In the genomic region with DNA sequence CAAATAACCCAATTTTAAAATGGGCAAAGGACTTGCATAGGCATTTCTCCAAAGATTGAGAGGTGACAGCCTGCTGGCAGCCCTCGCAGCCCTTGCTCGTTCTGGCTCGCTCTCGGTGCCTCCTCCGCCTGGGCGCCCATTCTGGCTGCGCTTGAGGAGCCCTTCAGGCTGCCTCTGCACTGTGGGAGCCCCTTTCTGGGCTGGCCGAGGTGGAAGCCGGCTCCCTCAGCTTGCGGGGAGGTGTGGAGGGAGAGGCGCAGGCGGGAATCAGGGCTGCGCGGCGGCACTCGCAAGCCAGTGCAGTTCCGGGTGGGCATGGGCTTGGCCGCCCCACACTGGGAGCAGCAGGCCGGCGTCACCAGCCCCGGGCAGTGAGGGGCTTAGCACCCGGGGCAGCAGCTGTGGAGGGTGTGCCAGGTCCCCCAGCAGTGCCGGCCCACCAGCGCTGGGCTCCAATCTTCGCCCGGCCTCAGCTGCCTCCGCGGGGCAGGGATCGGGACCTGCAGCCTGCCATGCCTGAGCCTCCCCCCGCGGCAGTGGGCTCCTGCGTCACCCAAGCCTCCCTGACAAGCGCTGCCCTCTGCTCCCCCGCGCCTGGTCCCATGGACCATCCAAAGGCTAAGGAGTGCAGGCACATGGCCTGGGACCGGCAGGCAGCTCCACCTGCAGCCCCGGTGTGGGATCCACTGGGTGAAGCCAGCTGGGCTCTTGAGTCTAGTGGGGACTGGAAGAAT, we compare ENCODE assay signal across 28 cellular contexts. TPM values are rescaled to one million over a fixed set of nuclear protein-coding genes. Genes with fewer than 3 reads are reported as not detected.
"Had no signal": no experiment of that assay in that cellular context is flagged by ENCODE, and none has a peak within 500 bp of the region (broad histone marks: within the 10 kb centered on the region; RNA-seq: fewer than 3 reads in every experiment).

No MANE protein-coding gene starts in this region.

- H3K4me3 Mint-ChIP-seq: naive thymus-derived CD8-positive, alpha-beta T cell; natural killer cell treated with Interleukin-12 subunit alpha and Interleukin-12 subunit beta and Interleukin-15 and Interleukin-18, amount 100 ng/mL, for 72 hours; nephron progenitor cell; neural crest cell; stimulated activated effector memory CD8-positive, alpha-beta T cell treated with anti-CD3 and anti-CD28 coated beads, Interleukin-12 subunit alpha, Interleukin-12 subunit beta, amount 100 ng/mL, for 72 hours; stimulated activated naive B cell treated with anti-CD40 and anti-IgM and Interleukin-4, amounts not matched to agents 10 μg/mL and 1 μg/mL and 100 μg/mL, for 72 hours; type B pancreatic cell had no signal

- FAIRE-seq: pancreas, small intestine had no signal

- H3K27me3 ChIP-seq: neutrophil, pancreas, right lobe of liver, sigmoid colon, stomach, tibial artery, transverse colon, upper lobe of right lung, uterus had no signal

- H3K4me1 ChIP-seq: pancreas, psoas muscle, right lobe of liver, sigmoid colon, stomach, tibial artery, transverse colon, upper lobe of right lung, uterus had no signal

- DNase-seq: naive B cell; naive thymus-derived CD8-positive, alpha-beta T cell; nephron progenitor cell; nucleus accumbens; psoas muscle; right lobe of liver; sigmoid colon; small intestine; stimulated activated CD4-positive, alpha-beta T cell treated with anti-CD3 and anti-CD28 coated beads, Interleukin-15, amount 100 ng/mL, for 24 hours; stimulated activated CD4-positive, alpha-beta T cell treated with anti-CD3 and anti-CD28 coated beads, Interleukin-2, amount 100 ng/mL, for 24 hours; stimulated activated CD4-positive, alpha-beta T cell treated with anti-CD3 and anti-CD28 coated beads, Interleukin-2, amount 100 ng/mL, for 48 hours; stimulated activated CD4-positive, alpha-beta T cell treated with anti-CD3 and anti-CD28 coated beads, Interleukin-4, amount 100 ng/mL, for 24 hours; stimulated activated naive B cell treated with anti-CD40 and anti-IgM and Interleukin-4, amounts not matched to agents 10 μg/mL and 1 μg/mL and 100 μg/mL, for 72 hours; stimulated activated naive CD4-positive, alpha-beta T cell treated with Interleukin-2 at 50 U/mL for 16 hours; stomach; tibial artery; transverse colon; upper lobe of right lung; uterus had no signal

- H3K27ac ChIP-seq: neutrophil, pancreas, psoas muscle, right lobe of liver, sigmoid colon, stomach, tibial artery, transverse colon, upper lobe of right lung, uterus had no signal

- H3K4me3 ChIP-seq: pancreas, psoas muscle, right lobe of liver, sigmoid colon, stomach, tibial artery, transverse colon, upper lobe of right lung, uterus had no signal

- H3K36me3 ChIP-seq: neutrophil, pancreas, right lobe of liver, sigmoid colon, stomach, tibial artery, transverse colon, upper lobe of right lung, uterus had no signal

- H3K4me1 Mint-ChIP-seq: naive B cell; naive thymus-derived CD8-positive, alpha-beta T cell; nephron progenitor cell; neural crest cell; stimulated activated effector memory CD8-positive, alpha-beta T cell treated with anti-CD3 and anti-CD28 coated beads, Interleukin-12 subunit alpha, Interleukin-12 subunit beta, amount 100 ng/mL, for 72 hours; stimulated activated naive B cell treated with anti-CD40 and anti-IgM and Interleukin-4, amounts not matched to agents 10 μg/mL and 1 μg/mL and 100 μg/mL, for 72 hours had no signal

- H3K27me3 Mint-ChIP-seq: naive B cell; naive thymus-derived CD8-positive, alpha-beta T cell; natural killer cell treated with Interleukin-12 subunit alpha and Interleukin-12 subunit beta and Interleukin-15 and Interleukin-18, amount 100 ng/mL, for 72 hours; progenitor cell of endocrine pancreas; stimulated activated naive B cell treated with anti-CD40 and anti-IgM and Interleukin-4, amounts not matched to agents 10 μg/mL and 1 μg/mL and 100 μg/mL, for 72 hours; type B pancreatic cell had no signal

- H3K27ac Mint-ChIP-seq: naive B cell; naive thymus-derived CD8-positive, alpha-beta T cell; natural killer cell treated with Interleukin-12 subunit alpha and Interleukin-12 subunit beta and Interleukin-15 and Interleukin-18, amount 100 ng/mL, for 72 hours; nephron progenitor cell; progenitor cell of endocrine pancreas; stimulated activated effector memory CD8-positive, alpha-beta T cell treated with anti-CD3 and anti-CD28 coated beads, Interleukin-12 subunit alpha, Interleukin-12 subunit beta, amount 100 ng/mL, for 72 hours; stimulated activated naive B cell treated with anti-CD40 and anti-IgM and Interleukin-4, amounts not matched to agents 10 μg/mL and 1 μg/mL and 100 μg/mL, for 72 hours; type B pancreatic cell had no signal

- H3K9me3 ChIP-seq: neutrophil, pancreas, right lobe of liver, upper lobe of right lung, uterus had no signal

- ATAC-seq: naive thymus-derived CD8-positive, alpha-beta T cell; natural killer cell treated with Interleukin-12 subunit alpha and Interleukin-12 subunit beta and Interleukin-15 and Interleukin-18, amount 100 ng/mL, for 72 hours; pancreas; psoas muscle; right cardiac atrium; right lobe of liver; stimulated activated effector memory CD8-positive, alpha-beta T cell treated with anti-CD3 and anti-CD28 coated beads, Interleukin-12 subunit alpha, Interleukin-12 subunit beta, amount 100 ng/mL, for 72 hours; stimulated activated naive B cell treated with anti-CD40 and anti-IgM and Interleukin-4, amounts not matched to agents 10 μg/mL and 1 μg/mL and 100 μg/mL, for 72 hours; upper lobe of right lung had no signal

RNA-seq across cellular contexts. Expression of gene GALNT17, which starts 54.0 kb away (rescaled TPM):
- total RNA-seq: naive thymus-derived CD8-positive, alpha-beta T cell; natural killer cell treated with Interleukin-12 subunit alpha and Interleukin-12 subunit beta and Interleukin-15 and Interleukin-18, amount 100 ng/mL, for 72 hours; renal cortical epithelial cell had no signal
- polyA plus RNA-seq: naive thymus-derived CD8-positive, alpha-beta T cell had no signal
